Comparison of ENCODE assay signal across 18 cellular contexts in the genomic region with DNA sequence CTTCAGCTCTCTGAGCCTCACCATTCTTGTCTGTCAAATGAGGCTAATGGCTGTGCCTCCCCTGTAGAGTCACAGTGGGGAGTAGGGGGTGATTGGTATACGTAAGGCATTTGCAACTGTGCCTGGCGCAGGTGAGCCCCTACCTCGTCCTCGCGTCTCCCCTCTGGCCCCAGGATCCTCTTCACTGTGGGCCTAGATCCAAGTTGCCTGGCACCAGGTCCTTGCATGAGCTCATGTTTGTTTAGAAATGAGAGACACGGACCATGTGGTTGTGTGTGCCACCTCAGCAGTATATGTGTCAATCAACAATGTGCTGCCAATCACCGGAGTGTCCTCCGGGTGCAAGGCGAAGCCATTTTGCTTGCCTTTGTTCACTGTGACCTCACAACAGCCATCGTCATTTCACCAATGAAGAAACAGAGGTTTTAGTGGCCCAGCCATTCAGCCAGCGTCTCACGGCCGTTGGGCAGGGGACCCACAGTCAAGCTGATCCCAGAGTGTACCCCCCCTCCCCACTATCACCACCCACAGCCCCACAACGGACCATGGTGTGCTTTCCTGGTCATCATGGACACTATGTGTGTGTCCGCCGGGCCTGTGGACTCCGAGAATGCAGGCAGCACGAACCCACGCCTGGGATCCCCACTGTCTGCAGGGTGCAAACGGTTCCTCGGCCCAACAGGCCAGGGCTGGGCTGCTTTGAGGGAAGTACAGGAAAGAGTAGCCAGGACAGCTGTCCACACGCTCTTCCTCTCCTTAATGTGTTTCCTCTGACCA.
"Had no signal": no experiment of that assay in that cellular context is flagged by ENCODE, and none has a peak within 500 bp of the region (broad histone marks: within the 10 kb centered on the region; RNA-seq: fewer than 3 reads in every experiment).

No MANE protein-coding gene starts in this region.

- H3K36me3 Mint-ChIP-seq: natural killer cell; stimulated activated effector memory CD8-positive, alpha-beta T cell treated with anti-CD3 and anti-CD28 coated beads, Interleukin-12 subunit alpha, Interleukin-12 subunit beta, amount 100 ng/mL, for 72 hours had no signal

- FAIRE-seq: astrocyte, endometrium, keratinocyte, TTC549 had no signal

- H3K4me3 Mint-ChIP-seq: activated CD4-positive, alpha-beta memory T cell treated with anti-CD3 and anti-CD28 coated beads, Interleukin-2, amount 10 ng/mL, durations not matched to agents 7 days and 5 days; activated T-cell treated with anti-CD3 and anti-CD28 coated beads, Interleukin-2, amount 50 U/mL, for 24 hours; natural killer cell; stimulated activated effector memory CD8-positive, alpha-beta T cell treated with anti-CD3 and anti-CD28 coated beads, Interleukin-12 subunit alpha, Interleukin-12 subunit beta, amount 100 ng/mL, for 72 hours; WTC11 had no signal

- H3K9me3 Mint-ChIP-seq: activated CD4-positive, alpha-beta memory T cell treated with anti-CD3 and anti-CD28 coated beads, Interleukin-2, amount 10 ng/mL, durations not matched to agents 7 days and 5 days; activated T-cell treated with anti-CD3 and anti-CD28 coated beads, Interleukin-2, amount 50 U/mL, for 24 hours; natural killer cell had no signal

- H3K27ac ChIP-seq: cardiac muscle cell, left lung, thoracic aorta had no signal

- H3K9me3 ChIP-seq: left lung, thoracic aorta had no signal

- H3K4me1 ChIP-seq: left lung had no signal

- H3K27ac Mint-ChIP-seq: activated CD4-positive, alpha-beta memory T cell treated with anti-CD3 and anti-CD28 coated beads, Interleukin-2, amount 10 ng/mL, durations not matched to agents 7 days and 5 days; activated T-cell treated with anti-CD3 and anti-CD28 coated beads, Interleukin-2, amount 50 U/mL, for 24 hours; natural killer cell; stimulated activated effector memory CD8-positive, alpha-beta T cell treated with anti-CD3 and anti-CD28 coated beads, Interleukin-12 subunit alpha, Interleukin-12 subunit beta, amount 100 ng/mL, for 72 hours; WTC11 had no signal

- DNase-seq: activated CD4-positive, alpha-beta memory T cell treated with anti-CD3 and anti-CD28 coated beads, Interleukin-2, amount 10 ng/mL, durations not matched to agents 7 days and 5 days; activated CD4-positive, alpha-beta T cell treated with anti-CD3 and anti-CD28 coated beads for 4 hours; activated naive CD4-positive, alpha-beta T cell treated with anti-CD3 and anti-CD28 coated beads, Interleukin-2, amount 50 U/mL, for 16 hours; activated T-cell treated with anti-CD3 and anti-CD28 coated beads, Interleukin-2, amount 50 U/mL, for 24 hours; hippocampal formation; left lung; mesenchymal stem cell; natural killer cell; retina had no signal

- H3K4me1 Mint-ChIP-seq: activated CD4-positive, alpha-beta memory T cell treated with anti-CD3 and anti-CD28 coated beads, Interleukin-2, amount 10 ng/mL, durations not matched to agents 7 days and 5 days; natural killer cell; stimulated activated effector memory CD8-positive, alpha-beta T cell treated with anti-CD3 and anti-CD28 coated beads, Interleukin-12 subunit alpha, Interleukin-12 subunit beta, amount 100 ng/mL, for 72 hours had no signal

- ATAC-seq: esophagus mucosa; left lung; natural killer cell; stimulated activated effector memory CD8-positive, alpha-beta T cell treated with anti-CD3 and anti-CD28 coated beads, Interleukin-12 subunit alpha, Interleukin-12 subunit beta, amount 100 ng/mL, for 72 hours; WTC11 had no signal

- H3K4me3 ChIP-seq: cardiac muscle cell, left lung, thoracic aorta had no signal

- H3K36me3 ChIP-seq: cardiac muscle cell, left lung, thoracic aorta had no signal

- H3K27me3 ChIP-seq: cardiac muscle cell had no signal
